ENCODE assay signal across 12 cellular contexts in genomic region chr4:76012388-76012801, GRCh38. TPM values are rescaled to one million over a fixed set of nuclear protein-coding genes. Genes with fewer than 3 reads are reported as not detected.
DNase-seq lines count a peak whose midpoint lies in the region; ATAC-seq and TF ChIP-seq lines count a peak whose summit lies in the region.
"Had no signal": no experiment of that assay in that cellular context is flagged by ENCODE, and none has a peak within 500 bp of the region (broad histone marks: within the 10 kb centered on the region; RNA-seq: fewer than 3 reads in every experiment).

No MANE protein-coding gene starts in this region.

- intact Hi-C loops in body of pancreas (cut with DNase I): no loop called here

- no peak overlapping the region for H4K12ac ChIP-seq in trophoblast cell (ENCODE audit: low read depth, low read length)

- 6 to 14% methylated on average over 1 of the region's 1 CpG for WGBS in gastroesophageal sphincter (ENCODE audit: low coverage in 1 of 2), 2 donors
- no CpG with 5 or more reads among the region's 1 CpG for WGBS in trophoblast cell (ENCODE audit: extremely low coverage, insufficient coverage, insufficient read length)
- 67 to 75% methylated on average over 1 of the region's 1 CpG for WGBS in body of pancreas, 2 donors

- H3K79me1 ChIP-seq in trophoblast cell (ENCODE audit: low read length): no peaks in the 10 kb centered on the region

- TF ChIP-seq EP300 in gastroesophageal sphincter (IDR thresholded peaks at IDR 0.05): no peak

- H3K14ac ChIP-seq in trophoblast cell (ENCODE audit: low read length): no peak overlapping the region

- H3K79me2 ChIP-seq in trophoblast cell (ENCODE audit: control insufficient read depth, insufficient read depth, low read length, poor library complexity): no peaks in the 10 kb centered on the region

- H2AFZ ChIP-seq in trophoblast cell (ENCODE audit: insufficient read depth, low read length, poor library complexity): no peak overlapping the region

- TF ChIP-seq CTCF in gastroesophageal sphincter (IDR thresholded peaks at IDR 0.05) (no peak), body of pancreas (IDR thresholded peaks at IDR 0.05) (no peak)

- no peak overlapping the region for H2BK12ac ChIP-seq in trophoblast cell (ENCODE audit: low read length)

- no peak overlapping the region for H4K8ac ChIP-seq in trophoblast cell (ENCODE audit: low read depth, low read length)

- peak overlapping the region; percentile 95 for H3K27ac ChIP-seq in SK-N-MC
- H3K27ac ChIP-seq in gastroesophageal sphincter: peak overlapping the region; percentile 36 to 71 (median 60)
- H3K27ac ChIP-seq in skeletal muscle tissue (ENCODE audit: low read depth, low read length): peak overlapping the region; percentile 74
- H3K27ac ChIP-seq in trophoblast cell (ENCODE audit: low read depth, low read length): no peak overlapping the region
- H3K27ac ChIP-seq in body of pancreas: no peak overlapping the region

- H3K9me3 ChIP-seq in SK-N-MC (ENCODE audit: low read depth, low read length) (no peaks in the 10 kb centered on the region), gastroesophageal sphincter (no peaks in the 10 kb centered on the region), skeletal muscle tissue (ENCODE audit: control insufficient read depth in 3 of 3, low read length in 3 of 3) (no peaks in the 10 kb centered on the region), trophoblast cell (ENCODE audit: insufficient read depth, low read depth, low read length) (no peaks in the 10 kb centered on the region), body of pancreas (no peaks in the 10 kb centered on the region)

- no peak overlapping the region for H3K18ac ChIP-seq in trophoblast cell (ENCODE audit: low read length)

- H3K4me2 ChIP-seq in trophoblast cell (ENCODE audit: low read length): no peak overlapping the region

- H3K9ac ChIP-seq in SK-N-MC (ENCODE audit: insufficient read length) (peak overlapping the region; percentile 69), skeletal muscle tissue (ENCODE audit: low read depth in 1 of 3, low read length in 3 of 3) (no peak overlapping the region), trophoblast cell (ENCODE audit: low read length) (no peak overlapping the region)

- no peak overlapping the region for H4K91ac ChIP-seq in trophoblast cell (ENCODE audit: low read depth, low read length)

- DNase-seq in SK-N-MC (ENCODE audit: low read depth, low spot score) (no peak), trophoblast cell (no peak), body of pancreas (no peak)
- no peak for DNase-seq in stimulated activated naive CD4-positive, alpha-beta T cell (lab: John Stamatoyannopoulos, UW)
- DNase-seq: cortex of kidney; DMS53; NCI-H524 treated with DMSO at 0.1 percent for 48 hours; stimulated activated CD4-positive, alpha-beta T cell treated with anti-CD3 and anti-CD28 coated beads, Interleukin-4, amount 100 ng/mL, for 4 hours had no signal

- H2BK5ac ChIP-seq in trophoblast cell (ENCODE audit: low read depth, low read length, poor library complexity): no peak overlapping the region

- H3K23ac ChIP-seq in trophoblast cell (ENCODE audit: low read length): no peak overlapping the region

- H3K36me3 ChIP-seq in SK-N-MC (ENCODE audit: insufficient read depth, low read length) (no peaks in the 10 kb centered on the region), gastroesophageal sphincter (no peaks in the 10 kb centered on the region), skeletal muscle tissue (ENCODE audit: control insufficient read depth in 3 of 3, insufficient read depth in 3 of 3, low read length in 3 of 3) (no peaks in the 10 kb centered on the region), trophoblast cell (ENCODE audit: control insufficient read depth in 1 of 2, insufficient read depth in 2 of 2, low read length in 2 of 2) (no peaks in the 10 kb centered on the region), body of pancreas (replicated peaks in 1 of 2; ENCODE audit: insufficient read depth in 1 of 2, low read depth in 2 of 2) (no peaks in the 10 kb centered on the region)

- no peak overlapping the region for H3K4ac ChIP-seq in trophoblast cell (ENCODE audit: low read depth, low read length)

- no peak overlapping the region for H2AK5ac ChIP-seq in trophoblast cell (ENCODE audit: low read length)

- no peaks in the 10 kb centered on the region for H3K27me3 ChIP-seq in gastroesophageal sphincter
- no peaks in the 10 kb centered on the region for H3K27me3 ChIP-seq in skeletal muscle tissue (ENCODE audit: control insufficient read depth in 3 of 3, insufficient read depth in 3 of 3, low read length in 3 of 3)
- no peaks in the 10 kb centered on the region for H3K27me3 ChIP-seq in trophoblast cell (ENCODE audit: insufficient read depth, low read length)
- H3K27me3 ChIP-seq in body of pancreas: no peaks in the 10 kb centered on the region

- ATAC-seq in GM19328 (IDR thresholded peaks at IDR 0.05; ENCODE audit: unreplicated experiment): peak; percentile 10
- ATAC-seq in gastroesophageal sphincter: no peak
- no peak for ATAC-seq in GM21526 (IDR thresholded peaks at IDR 0.05; ENCODE audit: low FRiP score, unreplicated experiment)
- no peak for ATAC-seq in body of pancreas

- no peak for TF ChIP-seq POLR2A in gastroesophageal sphincter (IDR thresholded peaks at IDR 0.05)
- no peak for TF ChIP-seq POLR2A in body of pancreas (IDR thresholded peaks at IDR 0.05)

- H3K4me3 ChIP-seq in SK-N-MC (peak overlapping the region; percentile 61), gastroesophageal sphincter (peak overlapping the region in 1 of 2 donors; percentile 30), skeletal muscle tissue (ENCODE audit: low read length in 3 of 3) (no peak overlapping the region), trophoblast cell (ENCODE audit: low read depth, low read length) (no peak overlapping the region), body of pancreas (no peak overlapping the region)

- H3K4me1 ChIP-seq in gastroesophageal sphincter (peaks cover 0 to 18% (median 0%) of the 10 kb centered on the region in 3 donors), skeletal muscle tissue (ENCODE audit: control insufficient read depth in 3 of 3, insufficient read depth in 3 of 3, low read length in 3 of 3) (peaks cover 0 to 6% (median 5%) of the 10 kb centered on the region in 3 donors), trophoblast cell (ENCODE audit: control insufficient read depth in 1 of 2, insufficient read depth in 2 of 2, low read length in 2 of 2) (no peaks in the 10 kb centered on the region), body of pancreas (peaks cover 26% of the 10 kb centered on the region)

- no peak overlapping the region for H2BK120ac ChIP-seq in trophoblast cell (ENCODE audit: insufficient read depth, low read length, poor library complexity)

RNA-seq across cellular contexts. Expression of gene CXCL9, which starts 5.1 kb away (rescaled TPM):
- total RNA-seq in gastroesophageal sphincter (under 1 TPM in 2 of 4 donors, not detected in 2; 0.13 to 0.31 TPM), skeletal muscle tissue (0.52 TPM), body of pancreas (1 to 10 TPM in 1 of 2 donors, not detected in 1; 1.0 TPM)
- polyA plus RNA-seq in trophoblast cell (2013): not detected in 2 replicates

RNA-seq across cellular contexts. Expression of gene CXCL10, which starts 10.9 kb away (rescaled TPM):
- total RNA-seq in gastroesophageal sphincter: 1 to 10 TPM in 2 of 4 donors, not detected in 2; 1.7 to 2.1 TPM
- total RNA-seq in skeletal muscle tissue: 4.7 TPM
- 0.07 and 0.12 TPM in 2 replicates for polyA plus RNA-seq in trophoblast cell (2013)
- total RNA-seq in body of pancreas: not detected

RNA-seq across cellular contexts. Expression of gene SDAD1, which starts 21.6 kb away (rescaled TPM):
- total RNA-seq in gastroesophageal sphincter (10 to 100 TPM; 35.0 to 42.5 (median 35.7) TPM), skeletal muscle tissue (15.7 TPM), body of pancreas (10 to 100 TPM; 21.3 to 23.7 TPM)
- 27.0 and 27.4 TPM in 2 replicates for polyA plus RNA-seq in trophoblast cell (2013)

RNA-seq across cellular contexts. Expression of gene CXCL11, which starts 23.5 kb away (rescaled TPM):
- total RNA-seq in gastroesophageal sphincter (under 1 TPM in 1 of 4 donors, not detected in 3; 0.59 TPM), skeletal muscle tissue (0.52 TPM), body of pancreas (under 1 TPM in 1 of 2 donors, not detected in 1; 0.52 TPM)
- 0.04 and 0.14 TPM in 2 replicates for polyA plus RNA-seq in trophoblast cell (2013)

Comparison
In these comparisons a context has a peak if more than half of its experiments do, and no peak if none do; other contexts are left out.
1. H3K27ac ChIP-seq: peak in SK-N-MC (single experiment), gastroesophageal sphincter (4 of 4) and skeletal muscle tissue (single experiment); none in trophoblast cell (single experiment) and body of pancreas (0 of 4).